In genomic region chr11:19696073-19696472, GRCh38 we compare ENCODE assay signal across 18 cellular contexts. TPM values are rescaled to one million over a fixed set of nuclear protein-coding genes. Genes with fewer than 3 reads are reported as not detected.
A peak's percentile ranks its signal among the peaks of the same experiment; 100 is the strongest.
DNase-seq lines count a peak whose midpoint lies in the region; ATAC-seq and TF ChIP-seq lines count a peak whose summit lies in the region.
"Had no signal": no experiment of that assay in that cellular context is flagged by ENCODE, and none has a peak within 500 bp of the region (broad histone marks: within the 10 kb centered on the region; RNA-seq: fewer than 3 reads in every experiment).

No MANE protein-coding gene starts in this region.

- TF ChIP-seq CTCF in heart right ventricle (IDR thresholded peaks at IDR 0.05) (no peak), RWPE2 (IDR thresholded peaks at IDR 0.05; ENCODE audit: poor library complexity, severe bottlenecking) (no peak), gastroesophageal sphincter (IDR thresholded peaks at IDR 0.05) (no peak), tibial artery (IDR thresholded peaks at IDR 0.05) (no peak), RWPE1 (conservative IDR thresholded peaks at IDR 0.05; ENCODE audit: low read depth) (no peak)

- WGBS in heart right ventricle, 2 donors = 11 to 26% methylated on average over 3 of the region's 3 CpGs
- WGBS in gastroesophageal sphincter (ENCODE audit: low coverage in 1 of 2), 2 donors = 8 to 16% methylated on average over 3 of the region's 3 CpGs

- TF ChIP-seq POLR2A in gastroesophageal sphincter (IDR thresholded peaks at IDR 0.05) = no peak

- H3K9me3 ChIP-seq in heart right ventricle = peaks cover 0 to 3% (median 0%) of the 10 kb centered on the region in 11 donors
- no peaks in the 10 kb centered on the region for H3K9me3 ChIP-seq in RWPE2 (ENCODE audit: severe bottlenecking)
- H3K9me3 ChIP-seq in gastroesophageal sphincter = no peaks in the 10 kb centered on the region
- no peaks in the 10 kb centered on the region for H3K9me3 ChIP-seq in tibial artery

- peaks cover 0 to 60% (median 37%) of the 10 kb centered on the region in 9 donors for H3K4me1 ChIP-seq in heart right ventricle
- peaks cover 9% of the 10 kb centered on the region for H3K4me1 ChIP-seq in RWPE2 (ENCODE audit: insufficient read depth, poor library complexity, severe bottlenecking)
- peaks cover 4 to 50% (median 5%) of the 10 kb centered on the region in 3 donors for H3K4me1 ChIP-seq in gastroesophageal sphincter
- peaks cover 0 to 38% (median 7%) of the 10 kb centered on the region in 4 donors for H3K4me1 ChIP-seq in tibial artery

- POLR2A ChIA-PET in RWPE1 (lab: Yijun Ruan, JAX; ENCODE audit: low non-redundant PET) = no interaction called here

- H3K27me3 ChIP-seq in heart right ventricle (no peaks in the 10 kb centered on the region), RWPE2 (ENCODE audit: insufficient read depth, poor library complexity, severe bottlenecking) (no peaks in the 10 kb centered on the region), gastroesophageal sphincter (no peaks in the 10 kb centered on the region), tibial artery (no peaks in the 10 kb centered on the region)

- H3K4me3 ChIP-seq in heart right ventricle (no peak overlapping the region), RWPE2 (ENCODE audit: severe bottlenecking) (no peak overlapping the region), gastroesophageal sphincter (no peak overlapping the region), tibial artery (no peak overlapping the region)

- H3K36me3 ChIP-seq in heart right ventricle = no peaks in the 10 kb centered on the region
- no peaks in the 10 kb centered on the region for H3K36me3 ChIP-seq in RWPE2 (ENCODE audit: low read depth)
- H3K36me3 ChIP-seq in gastroesophageal sphincter = no peaks in the 10 kb centered on the region
- H3K36me3 ChIP-seq in tibial artery = no peaks in the 10 kb centered on the region

- CTCF ChIA-PET in RWPE1 (lab: Yijun Ruan, JAX) = interaction anchor here (0.6 kb wide), 1 partner anchor 462 kb away, joined by 4 read pairs; no protein-coding TSS in a partner anchor

- H3K27ac ChIP-seq in heart right ventricle = peak overlapping the region in 9 of 10 donors; percentile 39 to 80 (median 55)
- H3K27ac ChIP-seq in RWPE2 (ENCODE audit: poor library complexity, severe bottlenecking) = peak overlapping the region; percentile 27
- H3K27ac ChIP-seq in gastroesophageal sphincter = peak overlapping the region in 3 of 4 donors; percentile 56 to 68 (median 65)
- peak overlapping the region; percentile 2 to 9 for H3K27ac ChIP-seq in tibial artery
- H3K27ac ChIP-seq in RWPE1 = no peak overlapping the region
- H3K27ac ChIP-seq: C4-2B had no signal

- ATAC-seq in heart right ventricle (peak in 5 of 8 donors; percentile 21 to 46 (median 29)), left cardiac atrium (no peak), RWPE2 (ENCODE audit: low read depth) (peak; percentile 46; the same call in 2 of the 3 replicates), gastroesophageal sphincter (no peak)
- ATAC-seq: SK-N-SH treated with all-trans-retinoic acid at 6 μM for 48 hours had no signal

- DNase-seq in heart right ventricle (no peak), left cardiac atrium (no peak), RWPE2 (ENCODE audit: low spot score) (no peak), tibial artery (no peak), SK-N-DZ (ENCODE audit: low spot score) (no peak), NCI-H2029 (lab: John Stamatoyannopoulos, UW) (no peak), RWPE1 (ENCODE audit: low spot score) (no peak)
- DNase-seq: DMS153, H7, Karpas-422, MM.1S, NCI-H1092 treated with DMSO at 0.1 percent for 48 hours, NCI-H187 treated with DMSO at 0.1 percent for 48 hours, NCI-H774, SHP77 had no signal

- no peak for TF ChIP-seq EP300 in gastroesophageal sphincter (IDR thresholded peaks at IDR 0.05)

- intact Hi-C loops in heart right ventricle (cut with DNase I) (no loop called here), left cardiac atrium (cut with DNase I) (no loop called here), tibial artery (cut with DNase I; ENCODE audit: low total_unique reads) (no loop called here)

RNA-seq across cellular contexts. Expression of gene NAV2, which starts 16.6 kb away (rescaled TPM):
- total RNA-seq in heart right ventricle (10 to 100 TPM; 11.3 to 34.7 (median 23.7) TPM), left cardiac atrium (10 to 100 TPM; 12.3 to 15.3 TPM), gastroesophageal sphincter (10 to 100 TPM; 19.5 to 57.1 (median 43.4) TPM)
- 1 to 10 TPM; 6.9 to 9.1 TPM for polyA plus RNA-seq in heart right ventricle
- 2.7 and 2.8 TPM in 2 replicates for polyA plus RNA-seq in SK-N-DZ (2014; cell fraction: cytosol; rRNA removed)
- 2.4 and 7.6 TPM in 2 replicates for polyA plus RNA-seq in SK-N-DZ (2014; cell fraction: nucleus; rRNA removed)

Comparison
In these comparisons a context has a peak if more than half of its experiments do, and no peak if none do; other contexts are left out.
1. ATAC-seq: peak in heart right ventricle (5 of 8) and RWPE2 (single experiment); none in left cardiac atrium (0 of 2) and gastroesophageal sphincter (single experiment).